27 cellular contexts compared by ENCODE assay signal in genomic region chrX:131271274-131271673, GRCh38. TPM values are rescaled to one million over a fixed set of nuclear protein-coding genes. Genes with fewer than 3 reads are reported as not detected.
"Had no signal": no experiment of that assay in that cellular context is flagged by ENCODE, and none has a peak within 500 bp of the region (broad histone marks: within the 10 kb centered on the region; RNA-seq: fewer than 3 reads in every experiment).

No MANE protein-coding gene starts in this region.

- H3K36me3 Mint-ChIP-seq: naive thymus-derived CD4-positive, alpha-beta T cell; stimulated activated effector memory CD8-positive, alpha-beta T cell treated with anti-CD3 and anti-CD28 coated beads, Interleukin-12 subunit alpha, Interleukin-12 subunit beta, amount 100 ng/mL, for 72 hours had no signal

- H3K27ac Mint-ChIP-seq: effector memory CD8-positive, alpha-beta T cell; naive thymus-derived CD4-positive, alpha-beta T cell; neural progenitor cell; stimulated activated effector memory CD8-positive, alpha-beta T cell treated with anti-CD3 and anti-CD28 coated beads, Interleukin-12 subunit alpha, Interleukin-12 subunit beta, amount 100 ng/mL, for 72 hours; type B pancreatic cell had no signal

- H3K9me3 Mint-ChIP-seq: effector memory CD8-positive, alpha-beta T cell; naive thymus-derived CD4-positive, alpha-beta T cell; nephron; neural progenitor cell; stimulated activated effector memory CD8-positive, alpha-beta T cell treated with anti-CD3 and anti-CD28 coated beads, Interleukin-12 subunit alpha, Interleukin-12 subunit beta, amount 100 ng/mL, for 72 hours; type B pancreatic cell had no signal

- H3K4me1 ChIP-seq: esophagus squamous epithelium, heart right ventricle, left lung, neural progenitor cell, prostate gland, right atrium auricular region, sigmoid colon, stomach, tibial artery had no signal

- DNase-seq: cortex of kidney; effector memory CD8-positive, alpha-beta T cell; erythroblast; esophagus squamous epithelium; foreskin melanocyte; glutamatergic neuron; heart right ventricle; hippocampal formation; kidney; left lung; mesenchymal stem cell; midbrain; naive thymus-derived CD4-positive, alpha-beta T cell; nucleus accumbens; sigmoid colon; stimulated activated CD4-positive, alpha-beta T cell treated with anti-CD3 and anti-CD28 coated beads, Interleukin-2, amount 100 ng/mL, for 24 hours; stimulated activated CD4-positive, alpha-beta T cell treated with anti-CD3 and anti-CD28 coated beads, Interleukin-4, amount 100 ng/mL, for 24 hours; stimulated activated naive CD4-positive, alpha-beta T cell treated with Interleukin-2 at 50 U/mL for 16 hours; stomach; tibial artery had no signal

- H3K27me3 ChIP-seq: esophagus squamous epithelium, left lung, neural progenitor cell, right atrium auricular region, sigmoid colon, tibial artery had no signal

- H3K4me3 ChIP-seq: esophagus squamous epithelium, heart right ventricle, left lung, neural progenitor cell, prostate gland, right atrium auricular region, sigmoid colon, stomach, tibial artery had no signal

- H3K4me1 Mint-ChIP-seq: naive thymus-derived CD4-positive, alpha-beta T cell; stimulated activated effector memory CD8-positive, alpha-beta T cell treated with anti-CD3 and anti-CD28 coated beads, Interleukin-12 subunit alpha, Interleukin-12 subunit beta, amount 100 ng/mL, for 72 hours had no signal

- H3K9me3 ChIP-seq: esophagus squamous epithelium, heart right ventricle, left lung, prostate gland, right atrium auricular region, sigmoid colon, stomach, tibial artery had no signal

- ATAC-seq: effector memory CD8-positive, alpha-beta T cell; heart right ventricle; left lung; naive thymus-derived CD4-positive, alpha-beta T cell; stimulated activated effector memory CD8-positive, alpha-beta T cell treated with anti-CD3 and anti-CD28 coated beads, Interleukin-12 subunit alpha, Interleukin-12 subunit beta, amount 100 ng/mL, for 72 hours had no signal

- H2AFZ ChIP-seq: neural progenitor cell had no signal

- H3K36me3 ChIP-seq: esophagus squamous epithelium, heart right ventricle, left lung, neural progenitor cell, prostate gland, right atrium auricular region, sigmoid colon, stomach, tibial artery had no signal

- H3K4me2 ChIP-seq: neural progenitor cell had no signal

- H3K27ac ChIP-seq: esophagus squamous epithelium, heart right ventricle, left lung, neural progenitor cell, prostate gland, right atrium auricular region, sigmoid colon, stomach, tibial artery had no signal

- H3K9ac ChIP-seq: neural progenitor cell had no signal

- H3K4me3 Mint-ChIP-seq: effector memory CD8-positive, alpha-beta T cell; naive thymus-derived CD4-positive, alpha-beta T cell; nephron; neural progenitor cell; stimulated activated effector memory CD8-positive, alpha-beta T cell treated with anti-CD3 and anti-CD28 coated beads, Interleukin-12 subunit alpha, Interleukin-12 subunit beta, amount 100 ng/mL, for 72 hours; type B pancreatic cell had no signal

RNA-seq across cellular contexts. Expression of gene IGSF1, which starts 17.8 kb away (rescaled TPM):
- total RNA-seq: left lung; lung microvascular endothelial cell; naive thymus-derived CD4-positive, alpha-beta T cell had no signal
- polyA plus RNA-seq: naive thymus-derived CD4-positive, alpha-beta T cell had no signal
